Comparison of ENCODE assay signal across 17 cellular contexts in the genomic region with DNA sequence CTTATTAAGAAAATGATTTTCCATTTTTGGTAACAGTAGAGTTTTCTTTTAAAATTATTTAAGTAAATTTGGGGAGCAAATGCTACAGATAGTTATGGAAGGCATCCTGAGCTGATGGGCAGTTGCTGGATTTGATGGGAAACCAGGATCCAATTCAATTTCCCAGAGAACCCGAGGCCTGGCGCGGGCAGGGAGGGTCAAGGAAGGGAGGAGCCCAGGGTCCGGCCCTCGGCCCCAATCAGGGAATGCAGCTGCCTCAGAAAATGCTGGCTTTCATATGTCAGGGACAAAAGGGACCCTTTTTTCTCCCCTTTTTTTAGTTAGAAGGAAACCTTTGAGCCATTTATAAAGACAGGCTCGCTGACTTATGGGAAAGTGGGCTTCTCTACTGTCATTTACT. TPM values are rescaled to one million over a fixed set of nuclear protein-coding genes. Genes with fewer than 3 reads are reported as not detected.
A peak's percentile ranks its signal among the peaks of the same experiment; 100 is the strongest.
DNase-seq lines count a peak whose midpoint lies in the region; ATAC-seq and TF ChIP-seq lines count a peak whose summit lies in the region.
"Had no signal": no experiment of that assay in that cellular context is flagged by ENCODE, and none has a peak within 500 bp of the region (broad histone marks: within the 10 kb centered on the region; RNA-seq: fewer than 3 reads in every experiment).

No MANE protein-coding gene starts in this region.

- H3K27me3 Mint-ChIP-seq in IgD-negative memory B cell = peaks cover 4% of the 10 kb centered on the region
- H3K27me3 Mint-ChIP-seq in activated B cell treated with CpG ODN at 0.5 μM for 24 hours = no peaks in the 10 kb centered on the region
- peaks cover 4% of the 10 kb centered on the region for H3K27me3 Mint-ChIP-seq in activated T-helper 17 cell treated with anti-CD3 and anti-CD28 coated beads, Interleukin-2, amount 50 U/mL, for 72 hours

- peaks cover 22% of the 10 kb centered on the region for H3K9me3 ChIP-seq in DOHH2 (ENCODE audit: control insufficient read depth, insufficient read depth, low read length)
- H3K9me3 ChIP-seq: SJSA1 had no signal

- peak overlapping the region; percentile 87 for H3K4me2 ChIP-seq in DOHH2 (ENCODE audit: low read length)

- H3K4me3 Mint-ChIP-seq in IgD-negative memory B cell (peak overlapping the region in 3 of 4 donors; percentile 1 to 81 (median 72)), activated B cell treated with CpG ODN at 0.5 μM for 24 hours (peak overlapping the region; percentile 60)
- H3K4me3 Mint-ChIP-seq in activated T-helper 17 cell treated with anti-CD3 and anti-CD28 coated beads, Interleukin-2, amount 50 U/mL, for 72 hours = no peak overlapping the region

- no peak for DNase-seq in activated B cell treated with CpG ODN at 0.5 μM for 24 hours
- peak; percentile 64 for DNase-seq in posterior vena cava (ENCODE audit: low spot score)
- no peak for DNase-seq in middle frontal gyrus (ENCODE audit: extremely low spot score, low spot score)
- DNase-seq: Kasumi-1, NCI-H1436 treated with DMSO at 0.1 percent for 48 hours, NCI-H2081, NCI-H510A treated with DMSO at 0.1 percent for 48 hours, OCI-M1 had no signal

- H3K27ac Mint-ChIP-seq in IgD-negative memory B cell = peak overlapping the region; percentile 60 to 86 (median 82)
- H3K27ac Mint-ChIP-seq in activated B cell treated with CpG ODN at 0.5 μM for 24 hours = peak overlapping the region; percentile 87
- no peak overlapping the region for H3K27ac Mint-ChIP-seq in activated T-helper 17 cell treated with anti-CD3 and anti-CD28 coated beads, Interleukin-2, amount 50 U/mL, for 72 hours

- CTCF ChIA-PET in activated B cell treated with CpG ODN at 0.5 μM for 24 hours (lab: Charles Lee) = interaction anchor here (3.2 kb wide), 1 partner anchor 10 kb away, joined by 8 read pairs; no protein-coding TSS in a partner anchor

- peaks cover 20 to 40% (median 29%) of the 10 kb centered on the region in 3 donors for H3K4me1 Mint-ChIP-seq in IgD-negative memory B cell
- peaks cover 60% of the 10 kb centered on the region for H3K4me1 Mint-ChIP-seq in activated B cell treated with CpG ODN at 0.5 μM for 24 hours
- H3K4me1 Mint-ChIP-seq in activated T-helper 17 cell treated with anti-CD3 and anti-CD28 coated beads, Interleukin-2, amount 50 U/mL, for 72 hours = no peaks in the 10 kb centered on the region

- H3F3A ChIP-seq in DOHH2 (ENCODE audit: control insufficient read depth, insufficient read depth) = peaks cover 57% of the 10 kb centered on the region

- peak overlapping the region; percentile 98 for H3K27ac ChIP-seq in DOHH2 (ENCODE audit: low read depth, low read length)
- H3K27ac ChIP-seq: RWPE1, SJSA1 had no signal

- POLR2A ChIA-PET in activated B cell treated with CpG ODN at 0.5 μM for 24 hours (lab: Charles Lee) = interaction anchor here (1.0 to 6.2 kb wide), 5 partner anchors 10 to 92 kb away, joined by 5 to 73 read pairs (median 16); a partner anchor contains a TSS

- H3K9me3 Mint-ChIP-seq in IgD-negative memory B cell (peaks cover 3 to 9% (median 8%) of the 10 kb centered on the region in 3 donors), activated B cell treated with CpG ODN at 0.5 μM for 24 hours (peaks cover 2% of the 10 kb centered on the region)
- no peaks in the 10 kb centered on the region for H3K9me3 Mint-ChIP-seq in activated T-helper 17 cell treated with anti-CD3 and anti-CD28 coated beads, Interleukin-2, amount 50 U/mL, for 72 hours

- H4K20me1 ChIP-seq in DOHH2 (ENCODE audit: control insufficient read depth, insufficient read depth, low read depth, low read length) = no peaks in the 10 kb centered on the region; the same call in 1 of the 2 replicates

- intact Hi-C loops in activated B cell treated with CpG ODN at 0.5 μM for 24 hours (cut with micrococcal nuclease) = loop anchor here (1.0 to 10.0 kb wide), 2 partner anchors 13 to 1522 kb away; a partner anchor contains a TSS
- intact Hi-C loops in posterior vena cava (cut with DNase I) = no loop called here

- peaks cover 95% of the 10 kb centered on the region for H3K4me1 ChIP-seq in DOHH2 (ENCODE audit: control insufficient read depth, low read length)
- H3K4me1 ChIP-seq: SJSA1 had no signal

- H3K36me3 ChIP-seq in DOHH2 (ENCODE audit: control insufficient read depth, low read length) = peaks cover 42% of the 10 kb centered on the region
- H3K36me3 ChIP-seq: SJSA1 had no signal

- H3K9me2 ChIP-seq in DOHH2 (replicated peaks; ENCODE audit: control insufficient read depth, low read length) = no peaks in the 10 kb centered on the region

- TF ChIP-seq CTCF in DOHH2 (IDR thresholded peaks at IDR 0.05; ENCODE audit: low read depth, low read length, poor library complexity, severe bottlenecking) (no peak), activated B cell treated with CpG ODN at 0.5 μM for 24 hours (IDR thresholded peaks at IDR 0.05) (no peak)

- H3K36me3 Mint-ChIP-seq in IgD-negative memory B cell = peaks cover 2% of the 10 kb centered on the region
- no peaks in the 10 kb centered on the region for H3K36me3 Mint-ChIP-seq in activated B cell treated with CpG ODN at 0.5 μM for 24 hours (ENCODE audit: low read depth)
- H3K36me3 Mint-ChIP-seq in activated T-helper 17 cell treated with anti-CD3 and anti-CD28 coated beads, Interleukin-2, amount 50 U/mL, for 72 hours (ENCODE audit: low read depth) = no peaks in the 10 kb centered on the region

- H3K27me3 ChIP-seq in DOHH2 (ENCODE audit: control insufficient read depth, low read length) = no peaks in the 10 kb centered on the region
- H3K27me3 ChIP-seq: SJSA1 had no signal

- peaks cover 45% of the 10 kb centered on the region for H3K79me2 ChIP-seq in DOHH2 (ENCODE audit: control insufficient read depth, low read length)

- ATAC-seq in activated B cell treated with CpG ODN at 0.5 μM for 24 hours (ENCODE audit: low read depth) (no peak), HG03571 (IDR thresholded peaks at IDR 0.05; ENCODE audit: unreplicated experiment) (no peak)
- no peak for ATAC-seq in activated T-helper 17 cell treated with anti-CD3 and anti-CD28 coated beads, Interleukin-2, amount 50 U/mL, for 72 hours (replicated peaks)

- H3K4me3 ChIP-seq in DOHH2 (ENCODE audit: low read length) = peak overlapping the region; percentile 81
- H3K4me3 ChIP-seq: SJSA1 had no signal

RNA-seq across cellular contexts. Expression of a gene that starts 42.1 kb away (rescaled TPM):
- not detected for polyA plus RNA-seq in IgD-negative memory B cell
- total RNA-seq in activated B cell treated with CpG ODN at 0.5 μM for 24 hours = not detected in 2 replicates
- not detected for total RNA-seq in posterior vena cava
- not detected for total RNA-seq in activated T-helper 17 cell treated with anti-CD3 and anti-CD28 coated beads, Interleukin-2, amount 50 U/mL, for 72 hours
- total RNA-seq: H4, SJSA1 had no signal
- polyA plus RNA-seq: AG04450, BJ had no signal
